Comparison of ENCODE assay signal across 22 cellular contexts in genomic region chr13:113639661-113640262, GRCh38. TPM values are rescaled to one million over a fixed set of nuclear protein-coding genes. Genes with fewer than 3 reads are reported as not detected.
DNase-seq lines count a peak whose midpoint lies in the region; ATAC-seq and TF ChIP-seq lines count a peak whose summit lies in the region.
"Had no signal": no experiment of that assay in that cellular context is flagged by ENCODE, and none has a peak within 500 bp of the region (broad histone marks: within the 10 kb centered on the region; RNA-seq: fewer than 3 reads in every experiment).

No MANE protein-coding gene starts in this region.

- no peaks in the 10 kb centered on the region for H3K9me3 ChIP-seq in CD8-positive, alpha-beta T cell (ENCODE audit: low read length)
- peaks cover 10% of the 10 kb centered on the region for H3K9me3 ChIP-seq in H9 (ENCODE audit: control insufficient read depth, low read depth, low read length)

- H3K79me1 ChIP-seq in H9 (ENCODE audit: insufficient read depth, low read depth, low read length, poor library complexity, severe bottlenecking), result no peaks in the 10 kb centered on the region

- H2AFZ ChIP-seq in H9 (ENCODE audit: low read length), result no peak overlapping the region
- H2AFZ ChIP-seq: parathyroid adenoma had no signal

- no peak overlapping the region for H3K18ac ChIP-seq in H9 (ENCODE audit: insufficient read length, low read depth, low read length)

- ATAC-seq in CD8-positive, alpha-beta T cell, result peak; percentile 42
- ATAC-seq in GM21526 (IDR thresholded peaks at IDR 0.05; ENCODE audit: low FRiP score, unreplicated experiment) (no peak), HG03354 (IDR thresholded peaks at IDR 0.05; ENCODE audit: poor library complexity, severe bottlenecking, unreplicated experiment) (no peak)
- ATAC-seq: left colon, Panc1 had no signal

- H2BK5ac ChIP-seq in H9 (ENCODE audit: insufficient read length, low read length), result no peak overlapping the region

- peak overlapping the region; percentile 41 for H3K27ac Mint-ChIP-seq in CD8-positive, alpha-beta T cell
- H3K27ac Mint-ChIP-seq in H9, result no peak overlapping the region; a peak in 1 of 7 replicates
- no peak overlapping the region for H3K27ac Mint-ChIP-seq in glutamatergic neuron (ENCODE audit: unreplicated experiment)
- H3K27ac Mint-ChIP-seq in osteocyte (ENCODE audit: unreplicated experiment), result no peak overlapping the region
- H3K27ac Mint-ChIP-seq: brain, HFFc6, IgD-negative memory B cell had no signal

- H3K4me3 Mint-ChIP-seq in CD8-positive, alpha-beta T cell, result no peak overlapping the region
- H3K4me3 Mint-ChIP-seq in H9, result no peak overlapping the region
- no peak overlapping the region for H3K4me3 Mint-ChIP-seq in glutamatergic neuron (ENCODE audit: unreplicated experiment)
- H3K4me3 Mint-ChIP-seq in osteocyte (ENCODE audit: unreplicated experiment), result no peak overlapping the region
- H3K4me3 Mint-ChIP-seq: brain, HFFc6, IgD-negative memory B cell had no signal

- H3K36me3 ChIP-seq in CD8-positive, alpha-beta T cell (ENCODE audit: insufficient read depth, low read length), result peaks cover 21% of the 10 kb centered on the region

- H3K14ac ChIP-seq in H9 (ENCODE audit: insufficient read depth, low read length), result no peak overlapping the region

- no peak overlapping the region for H2AK5ac ChIP-seq in H9 (ENCODE audit: insufficient read length, low read length)

- peaks cover 7% of the 10 kb centered on the region for H3K4me1 Mint-ChIP-seq in CD8-positive, alpha-beta T cell (ENCODE audit: low read depth)
- H3K4me1 Mint-ChIP-seq in H9 (no peaks in the 10 kb centered on the region), glutamatergic neuron (ENCODE audit: low read depth, unreplicated experiment) (no peaks in the 10 kb centered on the region), osteocyte (ENCODE audit: unreplicated experiment) (peaks cover 1% of the 10 kb centered on the region)
- H3K4me1 Mint-ChIP-seq: brain had no signal

- peaks cover 54% of the 10 kb centered on the region for H3K36me3 Mint-ChIP-seq in CD8-positive, alpha-beta T cell
- H3K36me3 Mint-ChIP-seq in H9 (ENCODE audit: insufficient read depth in 1 of 3, low read depth in 3 of 3) (peaks cover 56 to 90% (median 89%) of the 10 kb centered on the region in 3 experiments; a peak in 6 of 7 replicates), glutamatergic neuron (ENCODE audit: unreplicated experiment) (peaks cover 35% of the 10 kb centered on the region), osteocyte (ENCODE audit: unreplicated experiment) (peaks cover 56% of the 10 kb centered on the region)

- no peaks in the 10 kb centered on the region for H3K27me3 ChIP-seq in CD8-positive, alpha-beta T cell (ENCODE audit: insufficient read depth, low read length)
- no peaks in the 10 kb centered on the region for H3K27me3 ChIP-seq in H9 (ENCODE audit: insufficient read depth, low read length)
- H3K27me3 ChIP-seq: BLaER1 treated with 17β-estradiol and CSF1 and Interleukin-3, amounts not matched to agents 10 nM and 100 nM had no signal

- H3K27me3 Mint-ChIP-seq in CD8-positive, alpha-beta T cell (ENCODE audit: low read depth), result no peaks in the 10 kb centered on the region
- peaks cover 4% of the 10 kb centered on the region for H3K27me3 Mint-ChIP-seq in H9 (ENCODE audit: low read depth)
- H3K27me3 Mint-ChIP-seq in glutamatergic neuron (ENCODE audit: unreplicated experiment), result peaks cover 1% of the 10 kb centered on the region
- H3K27me3 Mint-ChIP-seq in osteocyte (ENCODE audit: unreplicated experiment), result no peaks in the 10 kb centered on the region
- H3K27me3 Mint-ChIP-seq: brain, IgD-negative memory B cell had no signal

- no peak overlapping the region for H3K9ac ChIP-seq in H9 (ENCODE audit: extremely low read depth, insufficient read length, low read length)
- H3K9ac ChIP-seq: BLaER1 treated with 17β-estradiol and CSF1 and Interleukin-3, amounts not matched to agents 10 nM and 100 nM; parathyroid adenoma had no signal

- peaks cover 14% of the 10 kb centered on the region for H3K4me1 ChIP-seq in CD8-positive, alpha-beta T cell (ENCODE audit: insufficient read depth, low read length)
- H3K4me1 ChIP-seq in H9 (ENCODE audit: insufficient read depth, low read length), result no peaks in the 10 kb centered on the region

- H2BK120ac ChIP-seq in H9 (ENCODE audit: low read depth, low read length, poor library complexity, severe bottlenecking), result no peak overlapping the region

- no peaks in the 10 kb centered on the region for H3K79me2 ChIP-seq in H9 (ENCODE audit: insufficient read depth, low read length)
- H3K79me2 ChIP-seq: parathyroid adenoma had no signal

- peak overlapping the region; percentile 44 for H3K56ac ChIP-seq in H9 (ENCODE audit: insufficient read length, low read depth, low read length)

- H3K4ac ChIP-seq in H9 (ENCODE audit: low read depth, low read length), result no peak overlapping the region

- no peak overlapping the region for H4K5ac ChIP-seq in H9 (ENCODE audit: insufficient read length, low read depth, low read length)

- POLR2A ChIA-PET in CD8-positive, alpha-beta T cell (lab: Charles Lee), result no interaction called here

- H4K91ac ChIP-seq in H9 (ENCODE audit: insufficient read length, low read depth, low read length), result no peak overlapping the region

- H3K9me3 Mint-ChIP-seq in CD8-positive, alpha-beta T cell, result no peaks in the 10 kb centered on the region
- peaks cover 0 to 47% of the 10 kb centered on the region in 2 experiments; a peak in 3 of 5 replicates for H3K9me3 Mint-ChIP-seq in H9
- peaks cover 14% of the 10 kb centered on the region for H3K9me3 Mint-ChIP-seq in glutamatergic neuron (ENCODE audit: unreplicated experiment)
- peaks cover 4% of the 10 kb centered on the region for H3K9me3 Mint-ChIP-seq in osteocyte (ENCODE audit: unreplicated experiment)
- H3K9me3 Mint-ChIP-seq: HFFc6, IgD-negative memory B cell had no signal

- no peak overlapping the region for H2BK12ac ChIP-seq in H9 (ENCODE audit: insufficient read length, low read depth, low read length)

- no peaks in the 10 kb centered on the region for H3K23me2 ChIP-seq in H9 (ENCODE audit: insufficient read length, low read depth, low read length, poor library complexity, severe bottlenecking)

- no peak overlapping the region for H3K4me2 ChIP-seq in H9 (ENCODE audit: insufficient read depth, insufficient read length, low read length)
- H3K4me2 ChIP-seq: BLaER1 treated with 17β-estradiol and CSF1 and Interleukin-3, amounts not matched to agents 10 nM and 100 nM had no signal

- H2BK20ac ChIP-seq in H9 (ENCODE audit: low read depth, low read length, poor library complexity, severe bottlenecking), result no peak overlapping the region

- no peak for DNase-seq in CD8-positive, alpha-beta T cell
- DNase-seq in H9 (no peak), glutamatergic neuron (peak; percentile 14), osteocyte (ENCODE audit: extremely low spot score, unreplicated experiment) (peak; percentile 81), NCI-H526 (lab: John Stamatoyannopoulos, UW) (no peak)
- DNase-seq: activated naive CD4-positive, alpha-beta T cell treated with Interleukin-2 at 50 U/mL for 16 hours; HFFc6; hypothalamus; NCI-H1105; NCI-H2171 treated with DMSO at 0.1 percent for 48 hours; NCI-H82; small intestine; SW 1271; trophoblast cell had no signal

- no peaks in the 10 kb centered on the region for H4K20me1 ChIP-seq in H9 (ENCODE audit: control insufficient read depth, insufficient read depth, insufficient read length)

- CTCF ChIA-PET in CD8-positive, alpha-beta T cell (lab: Charles Lee), result interaction anchor here (0.6 kb wide), 1 partner anchor 603 kb away, joined by 3 read pairs; no protein-coding TSS in a partner anchor

- WGBS in H9 (ENCODE audit: extremely low coverage, insufficient read length, low lambda C conversion rate), result no CpG with 5 or more reads among the region's 26 CpGs

- no peak overlapping the region for H3K27ac ChIP-seq in CD8-positive, alpha-beta T cell (ENCODE audit: low read depth, low read length)
- H3K27ac ChIP-seq in H9 (ENCODE audit: insufficient read length, low read depth, low read length), result no peak overlapping the region
- H3K27ac ChIP-seq: BLaER1 treated with 17β-estradiol and CSF1 and Interleukin-3, amounts not matched to agents 10 nM and 100 nM; parathyroid adenoma had no signal

- no peak overlapping the region for H3T11ph ChIP-seq in H9 (ENCODE audit: low read length)

- no peak overlapping the region for H2BK15ac ChIP-seq in H9 (ENCODE audit: low read depth, low read length)

- H3K4me3 ChIP-seq in CD8-positive, alpha-beta T cell (ENCODE audit: low read depth, low read length), result no peak overlapping the region
- H3K4me3 ChIP-seq: BLaER1 treated with 17β-estradiol and CSF1 and Interleukin-3, amounts not matched to agents 10 nM and 100 nM had no signal

- no peak overlapping the region for H3K23ac ChIP-seq in H9 (ENCODE audit: insufficient read length, low read depth, low read length)

- H4K8ac ChIP-seq in H9 (replicated peaks; ENCODE audit: insufficient read length, low read depth, low read length), result no peak overlapping the region

- no peak for TF ChIP-seq CTCF in CD8-positive, alpha-beta T cell (IDR thresholded peaks at IDR 0.05)
- no peak for TF ChIP-seq CTCF in H9 (conservative IDR thresholded peaks at IDR 0.05)
- no peak for TF ChIP-seq CTCF in glutamatergic neuron (IDR thresholded peaks at IDR 0.05; ENCODE audit: partially characterized antibody, unreplicated experiment)
- no peak for TF ChIP-seq CTCF in osteocyte (IDR thresholded peaks at IDR 0.05)

- intact Hi-C loops in CD8-positive, alpha-beta T cell (cut with DNase I, micrococcal nuclease), result no loop called here

RNA-seq across cellular contexts. Expression of gene ATP4B, which starts 18.2 kb away (rescaled TPM):
- not detected for total RNA-seq in CD8-positive, alpha-beta T cell
- total RNA-seq in H9 (2021) (not detected in 2 replicates), glutamatergic neuron (ENCODE audit: unreplicated experiment) (not detected), osteocyte (not detected in 2 replicates)
- total RNA-seq: HFFc6, left colon had no signal

RNA-seq across cellular contexts. Expression of gene GRK1, which starts 27.3 kb away (rescaled TPM):
- total RNA-seq in CD8-positive, alpha-beta T cell, result not detected
- total RNA-seq in H9 (2021) (0.31 and 0.83 TPM in 2 replicates), glutamatergic neuron (ENCODE audit: unreplicated experiment) (1.2 TPM), osteocyte (0.24 TPM in 1 of 2 replicates, not detected in the other)
- total RNA-seq: HFFc6 had no signal

RNA-seq across cellular contexts. Expression of gene TFDP1, which starts 55.2 kb away (rescaled TPM):
- total RNA-seq in CD8-positive, alpha-beta T cell, result 10 to 100 TPM; 17.1 to 19.8 TPM
- total RNA-seq in H9 (2021), result 109 and 111 TPM in 2 replicates
- 62.0 TPM for total RNA-seq in glutamatergic neuron (ENCODE audit: unreplicated experiment)
- total RNA-seq in osteocyte, result 66.9 and 72.1 TPM in 2 replicates

Comparison
In these comparisons a context has a peak if more than half of its experiments do, and no peak if none do; other contexts are left out.
1. DNase-seq: peak in glutamatergic neuron (single experiment) and osteocyte (single experiment); none in CD8-positive, alpha-beta T cell (0 of 7), H9 (single experiment) and NCI-H526 (0 of 2).